In genomic region chr1:119747451-119747850, GRCh38 we compare ENCODE assay signal across 1 cellular context.
TF ChIP-seq lines count a peak whose summit lies in the region.

No MANE protein-coding gene starts in this region.

TF ChIP-seq in WTC11, 78 proteins besides CTCF, POLR2A, EP300 and RAD21 (continued from another document):
- TF ChIP-seq ERG (CRISPR knock-in tag; IDR thresholded peaks at IDR 0.05) (no peak), ZNF532 (CRISPR knock-in tag; IDR thresholded peaks at IDR 0.05; ENCODE audit: borderline replicate concordance) (no peak), MXD4 (CRISPR knock-in tag; IDR thresholded peaks at IDR 0.05; ENCODE audit: borderline replicate concordance) (no peak), ELF4 (CRISPR knock-in tag; IDR thresholded peaks at IDR 0.05; ENCODE audit: low read depth) (no peak), HMGA2 (CRISPR knock-in tag; IDR thresholded peaks at IDR 0.05) (no peak), CBFB (CRISPR knock-in tag; IDR thresholded peaks at IDR 0.05; ENCODE audit: low read depth) (no peak), FOXK1 (CRISPR knock-in tag; IDR thresholded peaks at IDR 0.05) (no peak), ETV6 (CRISPR knock-in tag; IDR thresholded peaks at IDR 0.05) (no peak), ZNF281 (CRISPR knock-in tag; IDR thresholded peaks at IDR 0.05) (no peak), OVOL2 (CRISPR knock-in tag; IDR thresholded peaks at IDR 0.05; ENCODE audit: borderline replicate concordance) (no peak), STAT6 (CRISPR knock-in tag; conservative IDR thresholded peaks at IDR 0.05; ENCODE audit: low read depth) (no peak)
